1 cellular context compared by ENCODE assay signal in the genomic region with DNA sequence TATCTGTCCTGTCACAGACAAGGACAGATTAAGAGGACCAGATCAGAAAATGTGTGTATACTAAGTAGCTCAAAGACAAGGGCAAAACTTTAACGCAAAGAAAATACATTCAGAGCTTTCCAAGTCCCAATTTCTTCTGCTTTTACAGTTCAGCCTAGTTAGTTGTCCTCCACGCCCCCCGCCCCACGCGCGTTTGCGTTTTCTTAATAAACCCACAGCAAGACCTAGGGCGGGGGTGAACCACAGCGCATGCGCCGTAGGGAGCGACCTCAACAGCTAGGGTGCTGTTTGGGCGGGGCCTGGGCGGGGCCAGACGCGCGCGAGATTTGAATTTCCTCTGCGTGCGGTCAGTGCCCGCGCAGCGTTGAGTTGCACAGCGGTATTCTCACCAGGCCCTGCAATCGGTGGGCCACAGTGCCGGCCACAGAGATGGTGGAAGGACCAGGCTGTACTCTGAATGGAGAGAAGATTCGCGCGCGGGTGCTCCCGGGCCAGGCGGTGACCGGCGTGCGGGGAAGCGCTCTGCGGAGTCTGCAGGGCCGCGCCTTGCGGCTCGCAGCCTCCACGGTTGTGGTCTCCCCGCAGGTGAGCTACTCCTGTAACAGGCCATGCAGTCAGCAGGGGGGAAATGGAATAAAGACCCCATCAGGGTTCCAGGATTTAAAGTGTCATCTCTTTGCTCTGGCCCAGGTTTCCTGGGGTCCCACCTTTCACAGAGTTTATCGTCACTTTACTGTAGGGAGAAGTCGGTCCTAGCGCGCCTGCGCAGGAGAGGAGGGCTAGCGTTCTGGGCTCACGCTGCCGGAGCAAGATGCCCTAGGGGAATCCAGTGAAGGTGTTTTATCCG.
TF ChIP-seq lines count a peak whose summit lies in the region.

A gene with protein sequence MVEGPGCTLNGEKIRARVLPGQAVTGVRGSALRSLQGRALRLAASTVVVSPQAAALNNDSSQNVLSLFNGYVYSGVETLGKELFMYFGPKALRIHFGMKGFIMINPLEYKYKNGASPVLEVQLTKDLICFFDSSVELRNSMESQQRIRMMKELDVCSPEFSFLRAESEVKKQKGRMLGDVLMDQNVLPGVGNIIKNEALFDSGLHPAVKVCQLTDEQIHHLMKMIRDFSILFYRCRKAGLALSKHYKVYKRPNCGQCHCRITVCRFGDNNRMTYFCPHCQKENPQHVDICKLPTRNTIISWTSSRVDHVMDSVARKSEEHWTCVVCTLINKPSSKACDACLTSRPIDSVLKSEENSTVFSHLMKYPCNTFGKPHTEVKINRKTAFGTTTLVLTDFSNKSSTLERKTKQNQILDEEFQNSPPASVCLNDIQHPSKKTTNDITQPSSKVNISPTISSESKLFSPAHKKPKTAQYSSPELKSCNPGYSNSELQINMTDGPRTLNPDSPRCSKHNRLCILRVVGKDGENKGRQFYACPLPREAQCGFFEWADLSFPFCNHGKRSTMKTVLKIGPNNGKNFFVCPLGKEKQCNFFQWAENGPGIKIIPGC (plus strand): TSS at position 350 of the 847 bp plus-strand sequence. CDS start 80 bp downstream, at position 430.

TF ChIP-seq in HepG2, 621 proteins besides CTCF, POLR2A, EP300 and RAD21 (continued from another document and continues in another):
- TF ChIP-seq, protein P1, sequence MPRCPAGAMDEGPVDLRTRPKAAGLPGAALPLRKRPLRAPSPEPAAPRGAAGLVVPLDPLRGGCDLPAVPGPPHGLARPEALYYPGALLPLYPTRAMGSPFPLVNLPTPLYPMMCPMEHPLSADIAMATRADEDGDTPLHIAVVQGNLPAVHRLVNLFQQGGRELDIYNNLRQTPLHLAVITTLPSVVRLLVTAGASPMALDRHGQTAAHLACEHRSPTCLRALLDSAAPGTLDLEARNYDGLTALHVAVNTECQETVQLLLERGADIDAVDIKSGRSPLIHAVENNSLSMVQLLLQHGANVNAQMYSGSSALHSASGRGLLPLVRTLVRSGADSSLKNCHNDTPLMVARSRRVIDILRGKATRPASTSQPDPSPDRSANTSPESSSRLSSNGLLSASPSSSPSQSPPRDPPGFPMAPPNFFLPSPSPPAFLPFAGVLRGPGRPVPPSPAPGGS (CRISPR knock-in tag; IDR thresholded peaks at IDR 0.05) = 0 out of 2 replicates have a peak, but pooled peaks have one; percentile 74
- TF ChIP-seq FOSL1 (CRISPR knock-in tag; IDR thresholded peaks at IDR 0.05; ENCODE audit: borderline replicate concordance) (no peak), ZBTB7B (CRISPR knock-in tag; IDR thresholded peaks at IDR 0.05) (0 out of 2 replicates have a peak, but pooled peaks have one; percentile 24), ZNF749 (CRISPR knock-in tag; IDR thresholded peaks at IDR 0.05; ENCODE audit: borderline replicate concordance) (no peak), ZNF713 (CRISPR knock-in tag; IDR thresholded peaks at IDR 0.05) (0 out of 2 replicates have a peak, but pooled peaks have one; percentile 77), MIER3 (CRISPR knock-in tag; IDR thresholded peaks at IDR 0.05; ENCODE audit: borderline replicate concordance) (peak; percentile 50; the same call in 1 of the 2 replicates), TBL1XR1 (IDR thresholded peaks at IDR 0.05; ENCODE audit: borderline replicate concordance, low read length, partially characterized antibody) (no peak), HOXA3 (CRISPR knock-in tag; IDR thresholded peaks at IDR 0.05) (peak; percentile 59; the same call in 1 of the 2 replicates), KDM5B (CRISPR knock-in tag; IDR thresholded peaks at IDR 0.05; ENCODE audit: borderline replicate concordance) (peak; percentile 75; the same call in 1 of the 2 replicates), ZSCAN12 (CRISPR knock-in tag; IDR thresholded peaks at IDR 0.05) (no peak), SP5 (CRISPR knock-in tag; IDR thresholded peaks at IDR 0.05; ENCODE audit: borderline replicate concordance, low read depth) (peak; percentile 56; the same call in 1 of the 2 replicates), ZNF263 (CRISPR knock-in tag; IDR thresholded peaks at IDR 0.05) (peak; percentile 33; the same call in 1 of the 2 replicates), ZNF124 (CRISPR knock-in tag; IDR thresholded peaks at IDR 0.05) (0 out of 2 replicates have a peak, but pooled peaks have one; percentile 19), ZNF619 (CRISPR knock-in tag; IDR thresholded peaks at IDR 0.05) (peak; percentile 68; the same call in 1 of the 2 replicates), ZNF232 (CRISPR knock-in tag; IDR thresholded peaks at IDR 0.05; ENCODE audit: borderline replicate concordance) (peak; percentile 72; the same call in 1 of the 2 replicates), ZNF24 (IDR thresholded peaks at IDR 0.05) (no peak), FOXM1 (CRISPR knock-in tag; IDR thresholded peaks at IDR 0.05) (peak; percentile 67; the same call in 1 of the 2 replicates), NFATC3 (CRISPR knock-in tag; IDR thresholded peaks at IDR 0.05) (0 out of 2 replicates have a peak, but pooled peaks have one; percentile 59), ZFYVE20 (CRISPR knock-in tag; IDR thresholded peaks at IDR 0.05; ENCODE audit: borderline replicate concordance, low read depth) (peak; percentile 78; the same call in 1 of the 2 replicates), ZNF205 (CRISPR knock-in tag; IDR thresholded peaks at IDR 0.05) (peak; percentile 46; the same call in 1 of the 2 replicates), ZNF644 (CRISPR knock-in tag; IDR thresholded peaks at IDR 0.05; ENCODE audit: low read depth) (no peak), KAT7 (CRISPR knock-in tag; IDR thresholded peaks at IDR 0.05; ENCODE audit: borderline replicate concordance) (0 out of 2 replicates have a peak, but pooled peaks have one; percentile 33), HIVEP1 (CRISPR knock-in tag; IDR thresholded peaks at IDR 0.05) (peak; percentile 73), ZNF761 (CRISPR knock-in tag; conservative IDR thresholded peaks at IDR 0.05) (no peak), TAF15 (IDR thresholded peaks at IDR 0.05; ENCODE audit: low read depth, low read length, poor library complexity, severe bottlenecking) (no peak), ZC3H4 (CRISPR knock-in tag; IDR thresholded peaks at IDR 0.05; ENCODE audit: borderline replicate concordance) (no peak), KLF12 (CRISPR knock-in tag; IDR thresholded peaks at IDR 0.05; ENCODE audit: borderline replicate concordance) (peak; percentile 22; the same call in 1 of the 2 replicates), ZNF337 (CRISPR knock-in tag; IDR thresholded peaks at IDR 0.05; ENCODE audit: borderline replicate concordance, low read depth) (0 out of 2 replicates have a peak, but pooled peaks have one; percentile 30), ZNF75D (CRISPR knock-in tag; IDR thresholded peaks at IDR 0.05; ENCODE audit: borderline replicate concordance) (no peak), DR1 (CRISPR knock-in tag; IDR thresholded peaks at IDR 0.05) (peak; percentile 30; the same call in 1 of the 2 replicates)
- TF ChIP-seq, protein P2, sequence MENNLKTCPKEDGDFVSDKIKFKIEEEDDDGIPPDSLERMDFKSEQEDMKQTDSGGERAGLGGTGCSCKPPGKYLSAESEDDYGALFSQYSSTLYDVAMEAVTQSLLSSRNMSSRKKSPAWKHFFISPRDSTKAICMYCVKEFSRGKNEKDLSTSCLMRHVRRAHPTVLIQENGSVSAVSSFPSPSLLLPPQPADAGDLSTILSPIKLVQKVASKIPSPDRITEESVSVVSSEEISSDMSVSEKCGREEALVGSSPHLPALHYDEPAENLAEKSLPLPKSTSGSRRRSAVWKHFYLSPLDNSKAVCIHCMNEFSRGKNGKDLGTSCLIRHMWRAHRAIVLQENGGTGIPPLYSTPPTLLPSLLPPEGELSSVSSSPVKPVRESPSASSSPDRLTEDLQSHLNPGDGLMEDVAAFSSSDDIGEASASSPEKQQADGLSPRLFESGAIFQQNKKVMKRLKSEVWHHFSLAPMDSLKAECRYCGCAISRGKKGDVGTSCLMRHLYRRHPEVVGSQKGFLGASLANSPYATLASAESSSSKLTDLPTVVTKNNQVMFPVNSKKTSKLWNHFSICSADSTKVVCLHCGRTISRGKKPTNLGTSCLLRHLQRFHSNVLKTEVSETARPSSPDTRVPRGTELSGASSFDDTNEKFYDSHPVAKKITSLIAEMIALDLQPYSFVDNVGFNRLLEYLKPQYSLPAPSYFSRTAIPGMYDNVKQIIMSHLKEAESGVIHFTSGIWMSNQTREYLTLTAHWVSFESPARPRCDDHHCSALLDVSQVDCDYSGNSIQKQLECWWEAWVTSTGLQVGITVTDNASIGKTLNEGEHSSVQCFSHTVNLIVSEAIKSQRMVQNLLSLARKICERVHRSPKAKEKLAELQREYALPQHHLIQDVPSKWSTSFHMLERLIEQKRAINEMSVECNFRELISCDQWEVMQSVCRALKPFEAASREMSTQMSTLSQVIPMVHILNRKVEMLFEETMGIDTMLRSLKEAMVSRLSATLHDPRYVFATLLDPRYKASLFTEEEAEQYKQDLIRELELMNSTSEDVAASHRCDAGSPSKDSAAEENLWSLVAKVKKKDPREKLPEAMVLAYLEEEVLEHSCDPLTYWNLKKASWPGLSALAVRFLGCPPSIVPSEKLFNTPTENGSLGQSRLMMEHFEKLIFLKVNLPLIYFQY (CRISPR knock-in tag; IDR thresholded peaks at IDR 0.05; ENCODE audit: borderline replicate concordance) = no peak
- TF ChIP-seq, protein P3, sequence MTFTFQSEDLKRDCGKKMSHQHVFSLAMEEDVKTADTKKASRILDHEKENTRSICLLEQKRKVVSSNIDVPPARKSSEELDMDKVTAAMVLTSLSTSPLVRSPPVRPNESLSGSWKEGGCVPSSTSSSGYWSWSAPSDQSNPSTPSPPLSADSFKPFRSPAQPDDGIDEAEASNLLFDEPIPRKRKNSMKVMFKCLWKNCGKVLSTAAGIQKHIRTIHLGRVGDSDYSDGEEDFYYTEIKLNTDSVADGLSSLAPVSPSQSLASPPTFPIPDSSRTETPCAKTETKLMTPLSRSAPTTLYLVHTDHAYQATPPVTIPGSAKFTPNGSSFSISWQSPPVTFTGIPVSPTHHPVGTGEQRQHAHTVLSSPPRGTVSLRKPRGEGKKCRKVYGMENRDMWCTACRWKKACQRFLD (CRISPR knock-in tag; IDR thresholded peaks at IDR 0.05; ENCODE audit: borderline replicate concordance) = 0 out of 2 replicates have a peak, but pooled peaks have one; percentile 32
- TF ChIP-seq, protein P4, sequence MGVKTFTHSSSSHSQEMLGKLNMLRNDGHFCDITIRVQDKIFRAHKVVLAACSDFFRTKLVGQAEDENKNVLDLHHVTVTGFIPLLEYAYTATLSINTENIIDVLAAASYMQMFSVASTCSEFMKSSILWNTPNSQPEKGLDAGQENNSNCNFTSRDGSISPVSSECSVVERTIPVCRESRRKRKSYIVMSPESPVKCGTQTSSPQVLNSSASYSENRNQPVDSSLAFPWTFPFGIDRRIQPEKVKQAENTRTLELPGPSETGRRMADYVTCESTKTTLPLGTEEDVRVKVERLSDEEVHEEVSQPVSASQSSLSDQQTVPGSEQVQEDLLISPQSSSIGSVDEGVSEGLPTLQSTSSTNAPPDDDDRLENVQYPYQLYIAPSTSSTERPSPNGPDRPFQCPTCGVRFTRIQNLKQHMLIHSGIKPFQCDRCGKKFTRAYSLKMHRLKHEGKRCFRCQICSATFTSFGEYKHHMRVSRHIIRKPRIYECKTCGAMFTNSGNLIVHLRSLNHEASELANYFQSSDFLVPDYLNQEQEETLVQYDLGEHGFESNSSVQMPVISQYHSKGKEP (CRISPR knock-in tag; IDR thresholded peaks at IDR 0.05) = 0 out of 2 replicates have a peak, but pooled peaks have one; percentile 37
- TF ChIP-seq, protein P5, sequence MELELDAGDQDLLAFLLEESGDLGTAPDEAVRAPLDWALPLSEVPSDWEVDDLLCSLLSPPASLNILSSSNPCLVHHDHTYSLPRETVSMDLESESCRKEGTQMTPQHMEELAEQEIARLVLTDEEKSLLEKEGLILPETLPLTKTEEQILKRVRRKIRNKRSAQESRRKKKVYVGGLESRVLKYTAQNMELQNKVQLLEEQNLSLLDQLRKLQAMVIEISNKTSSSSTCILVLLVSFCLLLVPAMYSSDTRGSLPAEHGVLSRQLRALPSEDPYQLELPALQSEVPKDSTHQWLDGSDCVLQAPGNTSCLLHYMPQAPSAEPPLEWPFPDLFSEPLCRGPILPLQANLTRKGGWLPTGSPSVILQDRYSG (CRISPR knock-in tag; IDR thresholded peaks at IDR 0.05) = no peak
- TF ChIP-seq, protein P6, sequence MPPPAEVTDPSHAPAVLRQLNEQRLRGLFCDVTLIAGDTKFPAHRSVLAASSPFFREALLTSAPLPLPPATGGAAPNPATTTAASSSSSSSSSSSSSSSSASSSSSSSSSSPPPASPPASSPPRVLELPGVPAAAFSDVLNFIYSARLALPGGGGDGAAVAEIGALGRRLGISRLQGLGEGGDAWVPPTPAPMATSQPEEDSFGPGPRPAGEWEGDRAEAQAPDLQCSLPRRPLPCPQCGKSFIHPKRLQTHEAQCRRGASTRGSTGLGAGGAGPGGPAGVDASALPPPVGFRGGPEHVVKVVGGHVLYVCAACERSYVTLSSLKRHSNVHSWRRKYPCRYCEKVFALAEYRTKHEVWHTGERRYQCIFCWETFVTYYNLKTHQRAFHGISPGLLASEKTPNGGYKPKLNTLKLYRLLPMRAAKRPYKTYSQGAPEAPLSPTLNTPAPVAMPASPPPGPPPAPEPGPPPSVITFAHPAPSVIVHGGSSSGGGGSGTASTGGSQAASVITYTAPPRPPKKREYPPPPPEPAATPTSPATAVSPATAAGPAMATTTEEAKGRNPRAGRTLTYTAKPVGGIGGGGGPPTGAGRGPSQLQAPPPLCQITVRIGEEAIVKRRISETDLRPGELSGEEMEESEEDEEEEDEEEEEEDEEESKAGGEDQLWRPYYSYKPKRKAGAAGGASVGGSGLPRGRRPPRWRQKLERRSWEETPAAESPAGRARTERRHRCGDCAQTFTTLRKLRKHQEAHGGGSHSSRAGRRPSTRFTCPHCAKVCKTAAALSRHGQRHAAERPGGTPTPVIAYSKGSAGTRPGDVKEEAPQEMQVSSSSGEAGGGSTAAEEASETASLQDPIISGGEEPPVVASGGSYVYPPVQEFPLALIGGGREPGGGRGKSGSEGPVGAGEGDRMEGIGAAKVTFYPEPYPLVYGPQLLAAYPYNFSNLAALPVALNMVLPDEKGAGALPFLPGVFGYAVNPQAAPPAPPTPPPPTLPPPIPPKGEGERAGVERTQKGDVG (CRISPR knock-in tag; IDR thresholded peaks at IDR 0.05; ENCODE audit: borderline replicate concordance) = peak; percentile 79; the same call in 1 of the 2 replicates
- TF ChIP-seq, protein P7, sequence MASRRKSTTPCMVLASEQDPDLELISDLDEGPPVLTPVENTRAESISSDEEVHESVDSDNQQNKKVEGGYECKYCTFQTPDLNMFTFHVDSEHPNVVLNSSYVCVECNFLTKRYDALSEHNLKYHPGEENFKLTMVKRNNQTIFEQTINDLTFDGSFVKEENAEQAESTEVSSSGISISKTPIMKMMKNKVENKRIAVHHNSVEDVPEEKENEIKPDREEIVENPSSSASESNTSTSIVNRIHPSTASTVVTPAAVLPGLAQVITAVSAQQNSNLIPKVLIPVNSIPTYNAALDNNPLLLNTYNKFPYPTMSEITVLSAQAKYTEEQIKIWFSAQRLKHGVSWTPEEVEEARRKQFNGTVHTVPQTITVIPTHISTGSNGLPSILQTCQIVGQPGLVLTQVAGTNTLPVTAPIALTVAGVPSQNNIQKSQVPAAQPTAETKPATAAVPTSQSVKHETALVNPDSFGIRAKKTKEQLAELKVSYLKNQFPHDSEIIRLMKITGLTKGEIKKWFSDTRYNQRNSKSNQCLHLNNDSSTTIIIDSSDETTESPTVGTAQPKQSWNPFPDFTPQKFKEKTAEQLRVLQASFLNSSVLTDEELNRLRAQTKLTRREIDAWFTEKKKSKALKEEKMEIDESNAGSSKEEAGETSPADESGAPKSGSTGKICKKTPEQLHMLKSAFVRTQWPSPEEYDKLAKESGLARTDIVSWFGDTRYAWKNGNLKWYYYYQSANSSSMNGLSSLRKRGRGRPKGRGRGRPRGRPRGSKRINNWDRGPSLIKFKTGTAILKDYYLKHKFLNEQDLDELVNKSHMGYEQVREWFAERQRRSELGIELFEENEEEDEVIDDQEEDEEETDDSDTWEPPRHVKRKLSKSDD (CRISPR knock-in tag; IDR thresholded peaks at IDR 0.05; ENCODE audit: low read depth) = no peak
